Comparison of ENCODE assay signal across 9 cellular contexts in genomic region chr3:129002573-129003569, GRCh38. TPM values are rescaled to one million over a fixed set of nuclear protein-coding genes. Genes with fewer than 3 reads are reported as not detected.
DNase-seq lines count a peak whose midpoint lies in the region; ATAC-seq and TF ChIP-seq lines count a peak whose summit lies in the region.
"Had no signal": no experiment of that assay in that cellular context is flagged by ENCODE, and none has a peak within 500 bp of the region (broad histone marks: within the 10 kb centered on the region; RNA-seq: fewer than 3 reads in every experiment).

No MANE protein-coding gene starts in this region.

- peaks cover 21% of the 10 kb centered on the region for H3K4me1 ChIP-seq in iPS-18a (ENCODE audit: control insufficient read depth, low read depth, low read length)

- no peaks in the 10 kb centered on the region for H3K36me3 ChIP-seq in iPS-18a (ENCODE audit: control insufficient read depth, low read depth, low read length)

- peaks cover 57% of the 10 kb centered on the region for H3K27me3 Mint-ChIP-seq in T-helper 1 cell treated with Interleukin-12 subunit alpha and Interleukin-12 subunit beta and Interleukin-4 antibody, amounts not matched to agents 30 μg/mL and 1 μg/mL, for 36 hours (ENCODE audit: low read depth)
- peaks cover 51% of the 10 kb centered on the region for H3K27me3 Mint-ChIP-seq in activated B cell treated with CpG ODN at 0.5 μM for 24 hours
- H3K27me3 Mint-ChIP-seq in stimulated activated memory B cell treated with anti-CD40 and anti-IgM and Interleukin-4, amounts not matched to agents 10 μg/mL and 1 μg/mL and 100 μg/mL, for 72 hours: peaks cover 58% of the 10 kb centered on the region

- H3K4me3 ChIP-seq in iPS-18a (ENCODE audit: low read length): peak overlapping the region; percentile 50

- no peak for DNase-seq in T-helper 1 cell
- DNase-seq in activated B cell treated with CpG ODN at 0.5 μM for 24 hours: no peak
- no peak for DNase-seq in GM13977 (ENCODE audit: low spot score)

- ATAC-seq in activated B cell treated with CpG ODN at 0.5 μM for 24 hours (ENCODE audit: low read depth) (no peak), HG02840 (IDR thresholded peaks at IDR 0.05; ENCODE audit: low FRiP score, unreplicated experiment) (no peak), GM18505 (IDR thresholded peaks at IDR 0.05; ENCODE audit: unreplicated experiment) (no peak)
- ATAC-seq in stimulated activated memory B cell treated with anti-CD40 and anti-IgM and Interleukin-4, amounts not matched to agents 10 μg/mL and 1 μg/mL and 100 μg/mL, for 72 hours: no peak

- peak overlapping the region; percentile 73 for H3K4me3 Mint-ChIP-seq in T-helper 1 cell treated with Interleukin-12 subunit alpha and Interleukin-12 subunit beta and Interleukin-4 antibody, amounts not matched to agents 30 μg/mL and 1 μg/mL, for 36 hours
- H3K4me3 Mint-ChIP-seq in activated B cell treated with CpG ODN at 0.5 μM for 24 hours: peak overlapping the region; percentile 44
- H3K4me3 Mint-ChIP-seq in stimulated activated memory B cell treated with anti-CD40 and anti-IgM and Interleukin-4, amounts not matched to agents 10 μg/mL and 1 μg/mL and 100 μg/mL, for 72 hours: peak overlapping the region; percentile 40

- no peaks in the 10 kb centered on the region for H3K9me3 ChIP-seq in iPS-18a (ENCODE audit: control insufficient read depth, low read depth, low read length)

- H3K4me1 Mint-ChIP-seq in T-helper 1 cell treated with Interleukin-12 subunit alpha and Interleukin-12 subunit beta and Interleukin-4 antibody, amounts not matched to agents 30 μg/mL and 1 μg/mL, for 36 hours (ENCODE audit: low read depth): peaks cover 35% of the 10 kb centered on the region
- H3K4me1 Mint-ChIP-seq in activated B cell treated with CpG ODN at 0.5 μM for 24 hours: peaks cover 18% of the 10 kb centered on the region
- peaks cover 24% of the 10 kb centered on the region for H3K4me1 Mint-ChIP-seq in stimulated activated memory B cell treated with anti-CD40 and anti-IgM and Interleukin-4, amounts not matched to agents 10 μg/mL and 1 μg/mL and 100 μg/mL, for 72 hours

- no peak overlapping the region for H3K27ac ChIP-seq in iPS-18a (ENCODE audit: low read length)

- TF ChIP-seq POLR2A in GM18505 (IDR thresholded peaks at IDR 0.05; ENCODE audit: borderline replicate concordance, extremely low read depth, insufficient read depth, insufficient read length): no peak

- no peak overlapping the region for H3K27ac Mint-ChIP-seq in T-helper 1 cell treated with Interleukin-12 subunit alpha and Interleukin-12 subunit beta and Interleukin-4 antibody, amounts not matched to agents 30 μg/mL and 1 μg/mL, for 36 hours
- H3K27ac Mint-ChIP-seq in activated B cell treated with CpG ODN at 0.5 μM for 24 hours: peak overlapping the region; percentile 50
- H3K27ac Mint-ChIP-seq in stimulated activated memory B cell treated with anti-CD40 and anti-IgM and Interleukin-4, amounts not matched to agents 10 μg/mL and 1 μg/mL and 100 μg/mL, for 72 hours: no peak overlapping the region

- TF ChIP-seq CTCF in activated B cell treated with CpG ODN at 0.5 μM for 24 hours (IDR thresholded peaks at IDR 0.05) (no peak), GM13977 (IDR thresholded peaks at IDR 0.05; ENCODE audit: extremely low read depth, insufficient read depth, missing control alignments) (no peak)

- H3K9ac ChIP-seq in iPS-18a (ENCODE audit: low read length): no peak overlapping the region

- H3K36me3 Mint-ChIP-seq in T-helper 1 cell treated with Interleukin-12 subunit alpha and Interleukin-12 subunit beta and Interleukin-4 antibody, amounts not matched to agents 30 μg/mL and 1 μg/mL, for 36 hours (ENCODE audit: low read depth): peaks cover 5% of the 10 kb centered on the region
- no peaks in the 10 kb centered on the region for H3K36me3 Mint-ChIP-seq in activated B cell treated with CpG ODN at 0.5 μM for 24 hours (ENCODE audit: low read depth)
- no peaks in the 10 kb centered on the region for H3K36me3 Mint-ChIP-seq in stimulated activated memory B cell treated with anti-CD40 and anti-IgM and Interleukin-4, amounts not matched to agents 10 μg/mL and 1 μg/mL and 100 μg/mL, for 72 hours

- in situ Hi-C loops in GM13977 (cut with MboI; ENCODE audit: low pct_unique_long_range_greater_than_20kb, low sequenced_read_pairs, unreplicated experiment): no loop called here

- H3K27me3 ChIP-seq in iPS-18a (ENCODE audit: control insufficient read depth, insufficient read depth, low read length): peaks cover 99% of the 10 kb centered on the region

- POLR2A ChIA-PET in activated B cell treated with CpG ODN at 0.5 μM for 24 hours (lab: Charles Lee): interaction anchor here (0.6 to 1.9 kb wide), 4 partner anchors 9 to 247 kb away, joined by 3 to 10 read pairs (median 6); partner anchors contain the start of genes CFAP92 and COPG1

- CTCF ChIA-PET in activated B cell treated with CpG ODN at 0.5 μM for 24 hours (lab: Charles Lee): interaction anchor here (1.1 to 1.4 kb wide), 5 partner anchors 13 to 243 kb away, joined by 3 to 6 read pairs (median 5); no protein-coding TSS in a partner anchor

- intact Hi-C loops in activated B cell treated with CpG ODN at 0.5 μM for 24 hours (cut with micrococcal nuclease): no loop called here

- no peaks in the 10 kb centered on the region for H3K9me3 Mint-ChIP-seq in T-helper 1 cell treated with Interleukin-12 subunit alpha and Interleukin-12 subunit beta and Interleukin-4 antibody, amounts not matched to agents 30 μg/mL and 1 μg/mL, for 36 hours
- H3K9me3 Mint-ChIP-seq in activated B cell treated with CpG ODN at 0.5 μM for 24 hours: no peaks in the 10 kb centered on the region
- H3K9me3 Mint-ChIP-seq in stimulated activated memory B cell treated with anti-CD40 and anti-IgM and Interleukin-4, amounts not matched to agents 10 μg/mL and 1 μg/mL and 100 μg/mL, for 72 hours: no peaks in the 10 kb centered on the region

RNA-seq across cellular contexts. Expression of gene EFCC1, which starts 1.8 kb away (rescaled TPM):
- total RNA-seq in activated B cell treated with CpG ODN at 0.5 μM for 24 hours: not detected in 2 replicates
- total RNA-seq: MCF 10A had no signal

RNA-seq across cellular contexts. Expression of gene CFAP92, which starts 9.0 kb away (rescaled TPM):
- total RNA-seq in activated B cell treated with CpG ODN at 0.5 μM for 24 hours: not detected in 2 replicates

RNA-seq across cellular contexts. Expression of gene GP9, which starts 57.7 kb away (rescaled TPM):
- not detected in 2 replicates for total RNA-seq in activated B cell treated with CpG ODN at 0.5 μM for 24 hours
- total RNA-seq: MCF 10A had no signal
